ENCODE assay signal across 9 cellular contexts in genomic region chr2:170822292-170822884, GRCh38. TPM values are rescaled to one million over a fixed set of nuclear protein-coding genes. Genes with fewer than 3 reads are reported as not detected.
DNase-seq lines count a peak whose midpoint lies in the region; ATAC-seq, FAIRE-seq and TF ChIP-seq lines count a peak whose summit lies in the region.
"Had no signal": no experiment of that assay in that cellular context is flagged by ENCODE, and none has a peak within 500 bp of the region (broad histone marks: within the 10 kb centered on the region; RNA-seq: fewer than 3 reads in every experiment).

No MANE protein-coding gene starts in this region.

- H3K4me1 ChIP-seq in rectal smooth muscle tissue (ENCODE audit: control insufficient read depth, insufficient read depth, low read length) = peaks cover 13% of the 10 kb centered on the region
- peaks cover 4 to 8% of the 10 kb centered on the region in 2 donors for H3K4me1 ChIP-seq in small intestine (ENCODE audit: control insufficient read depth in 2 of 2, insufficient read depth in 1 of 2, low read depth in 1 of 2, low read length in 1 of 2)

- DNase-seq in EL (peak; percentile 15), WTC11 (ENCODE audit: low spot score) (peak; percentile 69), erythroblast (lab: John Stamatoyannopoulos, UW) (peak; percentile 67), RPMI8226 (no peak), NCI-H2081 treated with DMSO at 0.1 percent for 48 hours (lab: John Stamatoyannopoulos, UW) (no peak), small intestine (no peak)

- no peak overlapping the region for H3K9ac ChIP-seq in rectal smooth muscle tissue (ENCODE audit: low read length)

- peak; percentile 18; the same call in 1 of the 2 replicates for TF ChIP-seq CTCF in WTC11 (IDR thresholded peaks at IDR 0.05)

- no peak overlapping the region for H3K27ac ChIP-seq in rectal smooth muscle tissue (ENCODE audit: low read depth, low read length)
- no peak overlapping the region for H3K27ac ChIP-seq in small intestine (ENCODE audit: low read depth in 1 of 2, low read length in 1 of 2)

- CTCF ChIA-PET in WTC11 (lab: Charles Lee) = interaction anchor here (1.0 to 2.6 kb wide), 12 partner anchors 10 to 587 kb away, joined by 3 to 11 read pairs (median 6); partner anchors contain the start of gene GORASP2

- H3K36me3 ChIP-seq in rectal smooth muscle tissue (ENCODE audit: control insufficient read depth, insufficient read depth, low read length) = no peaks in the 10 kb centered on the region
- H3K36me3 ChIP-seq in small intestine (ENCODE audit: control insufficient read depth in 2 of 2, insufficient read depth in 2 of 2, low read length in 2 of 2) = no peaks in the 10 kb centered on the region

- H3K9me3 Mint-ChIP-seq in WTC11 = no peaks in the 10 kb centered on the region

- WGBS in small intestine, 3 donors = 15 to 30% (median 28%) methylated on average over 35 to 38 of the region's 38 CpGs

- no peak for FAIRE-seq in small intestine (lab: Jason Lieb, UNC)
- FAIRE-seq: islet of Langerhans had no signal

- peak overlapping the region; percentile 84 for H3K4me3 Mint-ChIP-seq in WTC11

- no peak for TF ChIP-seq POLR2A in erythroblast (IDR thresholded peaks at IDR 0.05; ENCODE audit: low read length)

- POLR2A ChIA-PET in WTC11 (lab: Charles Lee) = no interaction called here

- peak; percentile 5 for ATAC-seq in WTC11
- ATAC-seq in GM21737 (IDR thresholded peaks at IDR 0.05; ENCODE audit: unreplicated experiment) = no peak

- H3K36me3 Mint-ChIP-seq in WTC11 = no peaks in the 10 kb centered on the region

- no peaks in the 10 kb centered on the region for H3K9me3 ChIP-seq in small intestine (ENCODE audit: control insufficient read depth, low read depth)

- H3K4me3 ChIP-seq in rectal smooth muscle tissue (ENCODE audit: low read length) (peak overlapping the region; percentile 33), small intestine (ENCODE audit: low read depth in 1 of 2, low read length in 2 of 2) (no peak overlapping the region)

- no peak overlapping the region for H3K27ac Mint-ChIP-seq in WTC11

- H3K4me1 Mint-ChIP-seq in WTC11 = peaks cover 49% of the 10 kb centered on the region

- peaks cover 72% of the 10 kb centered on the region for H3K27me3 ChIP-seq in rectal smooth muscle tissue (ENCODE audit: control insufficient read depth, insufficient read depth, low read length)
- peaks cover 8 to 57% of the 10 kb centered on the region in 2 donors for H3K27me3 ChIP-seq in small intestine (ENCODE audit: control insufficient read depth in 2 of 2, insufficient read depth in 2 of 2, low read length in 2 of 2)

- H3K27me3 Mint-ChIP-seq in WTC11 (ENCODE audit: low read depth) = peaks cover 98% of the 10 kb centered on the region

TF ChIP-seq in WTC11, 78 proteins besides CTCF, POLR2A, EP300 and RAD21:
- TF ChIP-seq ERG (CRISPR knock-in tag; IDR thresholded peaks at IDR 0.05) (no peak), NR1H2 (CRISPR knock-in tag; IDR thresholded peaks at IDR 0.05) (no peak), CREM (CRISPR knock-in tag; IDR thresholded peaks at IDR 0.05) (no peak), ZNF396 (CRISPR knock-in tag; IDR thresholded peaks at IDR 0.05; ENCODE audit: borderline replicate concordance) (no peak), NFE2L1 (CRISPR knock-in tag; IDR thresholded peaks at IDR 0.05) (no peak), JUN (CRISPR knock-in tag; IDR thresholded peaks at IDR 0.05) (no peak), E2F5 (CRISPR knock-in tag; IDR thresholded peaks at IDR 0.05) (no peak), ATF1 (CRISPR knock-in tag; IDR thresholded peaks at IDR 0.05) (no peak), ZNF423 (CRISPR knock-in tag; IDR thresholded peaks at IDR 0.05) (no peak), MAX (CRISPR knock-in tag; IDR thresholded peaks at IDR 0.05) (no peak), TEAD4 (CRISPR knock-in tag; IDR thresholded peaks at IDR 0.05) (no peak), ZNF263 (CRISPR knock-in tag; IDR thresholded peaks at IDR 0.05; ENCODE audit: low read depth) (no peak), MYBL2 (CRISPR knock-in tag; IDR thresholded peaks at IDR 0.05) (no peak), ELF4 (CRISPR knock-in tag; IDR thresholded peaks at IDR 0.05; ENCODE audit: low read depth) (no peak), SMAD3 (CRISPR knock-in tag; IDR thresholded peaks at IDR 0.05; ENCODE audit: borderline replicate concordance) (no peak), KAT7 (CRISPR knock-in tag; IDR thresholded peaks at IDR 0.05; ENCODE audit: borderline replicate concordance) (no peak), ZNF532 (CRISPR knock-in tag; IDR thresholded peaks at IDR 0.05; ENCODE audit: borderline replicate concordance) (no peak), SP1 (CRISPR knock-in tag; conservative IDR thresholded peaks at IDR 0.05) (no peak), ZNF232 (CRISPR knock-in tag; IDR thresholded peaks at IDR 0.05) (no peak), E2F1 (CRISPR knock-in tag; IDR thresholded peaks at IDR 0.05) (no peak)
TF ChIP-seq in WTC11: peak in this region for 0.

RNA-seq across cellular contexts. Expression of gene GAD1, which starts 5.7 kb away (rescaled TPM):
- total RNA-seq in WTC11 (2021) = 2.5 to 3.6 TPM (median 2.6 TPM) in 3 replicates
- polyA plus RNA-seq in small intestine = under 1 TPM in 1 of 3 donors, not detected in 2; 0.21 TPM

RNA-seq across cellular contexts. Expression of gene ERICH2, which starts 52.2 kb away (rescaled TPM):
- 1.1 to 1.6 TPM (median 1.1 TPM) in 3 replicates for total RNA-seq in WTC11 (2021)
- polyA plus RNA-seq in small intestine = under 1 TPM in 1 of 3 donors, not detected in 2; 0.28 TPM

Comparison
In these comparisons a context has a peak if more than half of its experiments do, and no peak if none do; other contexts are left out.
1. DNase-seq: peak in EL (single experiment), WTC11 (single experiment) and erythroblast (2 of 2); none in RPMI8226 (single experiment), NCI-H2081 treated with DMSO at 0.1 percent for 48 hours (single experiment) and small intestine (single experiment).